11 cellular contexts compared by ENCODE assay signal in genomic region chr17:67212716-67213417, GRCh38. TPM values are rescaled to one million over a fixed set of nuclear protein-coding genes. Genes with fewer than 3 reads are reported as not detected.
DNase-seq lines count a peak whose midpoint lies in the region; ATAC-seq and TF ChIP-seq lines count a peak whose summit lies in the region.
"Had no signal": no experiment of that assay in that cellular context is flagged by ENCODE, and none has a peak within 500 bp of the region (broad histone marks: within the 10 kb centered on the region; RNA-seq: fewer than 3 reads in every experiment).

No MANE protein-coding gene starts in this region.

- intact Hi-C loops in activated CD8-positive, alpha-beta T cell treated with anti-CD3 and anti-CD28 coated beads for 36 hours (cut with micrococcal nuclease), result no loop called here

- no peak overlapping the region for H3K4me3 ChIP-seq in fibroblast of pulmonary artery (replicated peaks; ENCODE audit: low read depth, low read length)
- H3K4me3 ChIP-seq: right lobe of liver had no signal

- no peaks in the 10 kb centered on the region for H3K9me3 ChIP-seq in T-helper 17 cell (ENCODE audit: control insufficient read depth, low read length, poor library complexity, severe bottlenecking)
- H3K9me3 ChIP-seq: right lobe of liver had no signal

- H3K4me3 Mint-ChIP-seq in activated CD8-positive, alpha-beta T cell treated with anti-CD3 and anti-CD28 coated beads for 36 hours, result no peak overlapping the region
- H3K4me3 Mint-ChIP-seq in activated CD8-positive, alpha-beta T cell treated with anti-CD3 and anti-CD28 coated beads, Interleukin-2, amount 10 ng/mL, durations not matched to agents 7 days and 5 days, result no peak overlapping the region
- no peak overlapping the region for H3K4me3 Mint-ChIP-seq in T-helper 17 cell

- H3K27ac Mint-ChIP-seq in activated CD8-positive, alpha-beta T cell treated with anti-CD3 and anti-CD28 coated beads for 36 hours, result peak overlapping the region; percentile 8
- no peak overlapping the region for H3K27ac Mint-ChIP-seq in activated CD8-positive, alpha-beta T cell treated with anti-CD3 and anti-CD28 coated beads, Interleukin-2, amount 10 ng/mL, durations not matched to agents 7 days and 5 days
- peak overlapping the region; percentile 45 for H3K27ac Mint-ChIP-seq in T-helper 17 cell

- CTCF ChIA-PET in activated CD8-positive, alpha-beta T cell treated with anti-CD3 and anti-CD28 coated beads for 36 hours (lab: Charles Lee), result interaction anchor here (1.7 kb wide), 1 partner anchor 9 kb away, joined by 6 read pairs; no protein-coding TSS in a partner anchor
- CTCF ChIA-PET in activated CD8-positive, alpha-beta T cell treated with anti-CD3 and anti-CD28 coated beads, Interleukin-2, amount 10 ng/mL, durations not matched to agents 7 days and 5 days (lab: Charles Lee), result interaction anchor here (1.7 to 1.8 kb wide), 2 partner anchors 9 to 12 kb away, joined by 7 to 10 read pairs; no protein-coding TSS in a partner anchor

- DNase-seq in activated CD8-positive, alpha-beta T cell treated with anti-CD3 and anti-CD28 coated beads for 36 hours, result no peak
- DNase-seq in activated CD8-positive, alpha-beta T cell treated with anti-CD3 and anti-CD28 coated beads, Interleukin-2, amount 10 ng/mL, durations not matched to agents 7 days and 5 days, result no peak
- DNase-seq in T-helper 17 cell (no peak), fibroblast of pulmonary artery (ENCODE audit: low read depth) (peak; percentile 52)
- DNase-seq in stimulated activated naive CD4-positive, alpha-beta T cell treated with Interleukin-2 at 50 U/mL for 16 hours (lab: John Stamatoyannopoulos, UW), result no peak
- DNase-seq: activated CD8-positive, alpha-beta memory T cell treated with anti-CD3 and anti-CD28 coated beads for 24 hours; right lobe of liver had no signal

- H3K9me3 Mint-ChIP-seq in activated CD8-positive, alpha-beta T cell treated with anti-CD3 and anti-CD28 coated beads for 36 hours, result no peaks in the 10 kb centered on the region
- H3K9me3 Mint-ChIP-seq in activated CD8-positive, alpha-beta T cell treated with anti-CD3 and anti-CD28 coated beads, Interleukin-2, amount 10 ng/mL, durations not matched to agents 7 days and 5 days (ENCODE audit: insufficient read depth), result no peaks in the 10 kb centered on the region

- ATAC-seq in activated CD8-positive, alpha-beta T cell treated with anti-CD3 and anti-CD28 coated beads for 36 hours, result no peak
- no peak for ATAC-seq in activated CD8-positive, alpha-beta T cell treated with anti-CD3 and anti-CD28 coated beads, Interleukin-2, amount 10 ng/mL, durations not matched to agents 7 days and 5 days
- ATAC-seq in T-helper 17 cell, result no peak
- no peak for ATAC-seq in HG03025 (IDR thresholded peaks at IDR 0.05; ENCODE audit: low FRiP score, unreplicated experiment)
- ATAC-seq in GM21360 (IDR thresholded peaks at IDR 0.05; ENCODE audit: unreplicated experiment), result no peak
- ATAC-seq in HG02973 (IDR thresholded peaks at IDR 0.05; ENCODE audit: unreplicated experiment), result no peak
- ATAC-seq: foreskin keratinocyte had no signal

- POLR2A ChIA-PET in activated CD8-positive, alpha-beta T cell treated with anti-CD3 and anti-CD28 coated beads for 36 hours (lab: Charles Lee), result no interaction called here
- POLR2A ChIA-PET in activated CD8-positive, alpha-beta T cell treated with anti-CD3 and anti-CD28 coated beads, Interleukin-2, amount 10 ng/mL, durations not matched to agents 7 days and 5 days (lab: Charles Lee), result no interaction called here

- H3K27me3 Mint-ChIP-seq in activated CD8-positive, alpha-beta T cell treated with anti-CD3 and anti-CD28 coated beads for 36 hours, result no peaks in the 10 kb centered on the region
- no peaks in the 10 kb centered on the region for H3K27me3 Mint-ChIP-seq in activated CD8-positive, alpha-beta T cell treated with anti-CD3 and anti-CD28 coated beads, Interleukin-2, amount 10 ng/mL, durations not matched to agents 7 days and 5 days (ENCODE audit: low read depth)
- H3K27me3 Mint-ChIP-seq in T-helper 17 cell, result no peaks in the 10 kb centered on the region

- no peak for TF ChIP-seq CTCF in activated CD8-positive, alpha-beta T cell treated with anti-CD3 and anti-CD28 coated beads for 36 hours (IDR thresholded peaks at IDR 0.05)
- no peak for TF ChIP-seq CTCF in fibroblast of pulmonary artery (IDR thresholded peaks at IDR 0.05; ENCODE audit: low read length, missing control alignments)

- H3K36me3 Mint-ChIP-seq in activated CD8-positive, alpha-beta T cell treated with anti-CD3 and anti-CD28 coated beads for 36 hours (ENCODE audit: low read depth), result peaks cover 28% of the 10 kb centered on the region
- H3K36me3 Mint-ChIP-seq in activated CD8-positive, alpha-beta T cell treated with anti-CD3 and anti-CD28 coated beads, Interleukin-2, amount 10 ng/mL, durations not matched to agents 7 days and 5 days (ENCODE audit: low read depth), result peaks cover 37% of the 10 kb centered on the region
- peaks cover 2% of the 10 kb centered on the region for H3K36me3 Mint-ChIP-seq in T-helper 17 cell (ENCODE audit: low read depth)

- H3K4me1 Mint-ChIP-seq in activated CD8-positive, alpha-beta T cell treated with anti-CD3 and anti-CD28 coated beads for 36 hours (ENCODE audit: low read depth), result peaks cover 34% of the 10 kb centered on the region
- peaks cover 13% of the 10 kb centered on the region for H3K4me1 Mint-ChIP-seq in activated CD8-positive, alpha-beta T cell treated with anti-CD3 and anti-CD28 coated beads, Interleukin-2, amount 10 ng/mL, durations not matched to agents 7 days and 5 days (ENCODE audit: low read depth)
- peaks cover 25% of the 10 kb centered on the region for H3K4me1 Mint-ChIP-seq in T-helper 17 cell

RNA-seq across cellular contexts. Expression of gene HELZ, which starts 32.1 kb away (rescaled TPM):
- 10 to 100 TPM; 74.4 to 74.9 TPM for total RNA-seq in activated CD8-positive, alpha-beta T cell treated with anti-CD3 and anti-CD28 coated beads for 36 hours
- total RNA-seq in activated CD8-positive, alpha-beta T cell treated with anti-CD3 and anti-CD28 coated beads, Interleukin-2, amount 10 ng/mL, durations not matched to agents 7 days and 5 days, result 10 to 100 TPM; 69.1 to 76.6 TPM
- 100 to 1,000 TPM; 124 to 164 TPM for total RNA-seq in T-helper 17 cell
